26 cellular contexts compared by ENCODE assay signal in genomic region chr7:98707076-98707475, GRCh38.
"Had no signal": no experiment of that assay in that cellular context is flagged by ENCODE, and none has a peak within 500 bp of the region (broad histone marks: within the 10 kb centered on the region; RNA-seq: fewer than 3 reads in every experiment).

No MANE protein-coding gene starts in this region.

- DNase-seq: stimulated activated CD4-positive, alpha-beta T cell treated with anti-CD3 and anti-CD28 coated beads, Interleukin-2, amount 100 ng/mL, for 48 hours; stimulated activated CD4-positive, alpha-beta T cell treated with anti-CD3 and anti-CD28 coated beads, Interleukin-4, amount 100 ng/mL, for 1 hour; stimulated activated CD4-positive, alpha-beta T cell treated with anti-CD3 and anti-CD28 coated beads, Interleukin-4, amount 100 ng/mL, for 24 hours; stimulated activated CD4-positive, alpha-beta T cell treated with anti-CD3 and anti-CD28 coated beads, Interleukin-4, amount 100 ng/mL, for 4 hours; stimulated activated CD8-positive, alpha-beta memory T cell treated with anti-CD3 and anti-CD28 coated beads, Interleukin-4, amount 100 ng/mL, for 48 hours; stimulated activated naive B cell treated with anti-CD40 and anti-IgM and Interleukin-4, amounts not matched to agents 10 μg/mL and 1 μg/mL and 100 μg/mL, for 72 hours; stimulated activated naive CD4-positive, alpha-beta T cell; stimulated activated naive CD4-positive, alpha-beta T cell treated with Interleukin-2 at 50 U/mL for 16 hours; stimulated activated naive CD8-positive, alpha-beta T cell treated with anti-CD3 and anti-CD28 coated beads, Interleukin-15, amount 100 ng/mL, for 72 hours; stimulated activated naive CD8-positive, alpha-beta T cell treated with anti-CD3 and anti-CD28 coated beads, Interleukin-15, Interleukin-2, amounts not matched to agents 100 U/mL and 50 U/mL, for 24 hours; stomach; substantia nigra; testis; thyroid gland; transverse colon; trophoblast cell; upper lobe of left lung; uterus had no signal

- H3K27me3 ChIP-seq: testis, thyroid gland, tibial nerve, upper lobe of left lung, uterus, vagina had no signal

- H3K4me1 ChIP-seq: stomach, suprapubic skin, testis, thyroid gland, tibial artery, tibial nerve, transverse colon, upper lobe of left lung, uterus, vagina had no signal

- H3K4me3 ChIP-seq: stomach, suprapubic skin, testis, thoracic aorta, thyroid gland, tibial artery, tibial nerve, transverse colon, upper lobe of left lung, uterus, vagina had no signal

- H3K9me3 ChIP-seq: stomach, suprapubic skin, testis, thoracic aorta, thyroid gland, tibial artery, transverse colon, upper lobe of left lung, uterus, vagina had no signal

- H3K27ac ChIP-seq: stomach, suprapubic skin, testis, thoracic aorta, thyroid gland, tibial artery, tibial nerve, transverse colon, upper lobe of left lung, uterus, vagina had no signal

- ATAC-seq: stimulated activated effector memory CD8-positive, alpha-beta T cell treated with anti-CD3 and anti-CD28 coated beads, Interleukin-12 subunit alpha, Interleukin-12 subunit beta, amount 100 ng/mL, for 72 hours; stimulated activated memory B cell treated with anti-CD40 and anti-IgM and Interleukin-4, amounts not matched to agents 10 μg/mL and 1 μg/mL and 100 μg/mL, for 72 hours; stimulated activated naive B cell treated with anti-CD40 and anti-IgM and Interleukin-4, amounts not matched to agents 10 μg/mL and 1 μg/mL and 100 μg/mL, for 72 hours; stimulated activated naive CD8-positive, alpha-beta T cell treated with anti-CD3 and anti-CD28 coated beads, Interleukin-15, amount 100 ng/mL, for 72 hours; stimulated activated naive CD8-positive, alpha-beta T cell treated with anti-CD3 and anti-CD28 coated beads, Interleukin-15, Interleukin-2, amounts not matched to agents 100 U/mL and 50 U/mL, for 24 hours had no signal

- H3K36me3 ChIP-seq: stomach, suprapubic skin, thoracic aorta, thyroid gland, tibial artery, tibial nerve, transverse colon, upper lobe of left lung, uterus, vagina had no signal

- FAIRE-seq: urothelium cell line had no signal
